18 cellular contexts compared by ENCODE assay signal in genomic region chr3:78507196-78507984, GRCh38.
A peak's percentile ranks its signal among the peaks of the same experiment; 100 is the strongest.
DNase-seq lines count a peak whose midpoint lies in the region; ATAC-seq, FAIRE-seq and TF ChIP-seq lines count a peak whose summit lies in the region.
"Had no signal": no experiment of that assay in that cellular context is flagged by ENCODE, and none has a peak within 500 bp of the region (broad histone marks: within the 10 kb centered on the region; RNA-seq: fewer than 3 reads in every experiment).

No MANE protein-coding gene starts in this region.

- no peak for TF ChIP-seq EP300 in tibial nerve (IDR thresholded peaks at IDR 0.05)

- no peak for FAIRE-seq in GM12892 (lab: Jason Lieb, UNC)
- FAIRE-seq: H54 had no signal

- no peak overlapping the region for H2BK5ac ChIP-seq in trophoblast cell (ENCODE audit: low read depth, low read length, poor library complexity)

- no peak overlapping the region for H3K9ac ChIP-seq in trophoblast cell (ENCODE audit: low read length)

- no peak overlapping the region for H3K18ac ChIP-seq in trophoblast cell (ENCODE audit: low read length)

- CTCF ChIA-PET in HEK293 (lab: Yijun Ruan, JAX), result no interaction called here

- H3K4ac ChIP-seq in trophoblast cell (ENCODE audit: low read depth, low read length), result no peak overlapping the region

- no peak overlapping the region for H2AK5ac ChIP-seq in trophoblast cell (ENCODE audit: low read length)

- H3K27me3 ChIP-seq in SJSA1 (replicated peaks) (no peaks in the 10 kb centered on the region), trophoblast cell (ENCODE audit: insufficient read depth, low read length) (no peaks in the 10 kb centered on the region), tibial nerve (no peaks in the 10 kb centered on the region)
- H3K27me3 ChIP-seq: cardiac muscle cell had no signal

- peak overlapping the region; percentile 42; the same call in 1 of the 2 replicates for H3K27ac ChIP-seq in HEK293 (ENCODE audit: extremely low read depth, low read depth, low read length)
- peak overlapping the region; percentile 46 for H3K27ac ChIP-seq in SJSA1
- peak overlapping the region; percentile 76 for H3K27ac ChIP-seq in trophoblast cell (ENCODE audit: low read depth, low read length)
- H3K27ac ChIP-seq in tibial nerve, result no peak overlapping the region
- H3K27ac ChIP-seq: HL-60, psoas muscle had no signal

- TF ChIP-seq POLR2A in tibial nerve (IDR thresholded peaks at IDR 0.05), result no peak
- TF ChIP-seq POLR2A in GM12892 (IDR thresholded peaks at IDR 0.05; ENCODE audit: low read depth, low read length), result no peak

- no peaks in the 10 kb centered on the region for H3K79me2 ChIP-seq in trophoblast cell (ENCODE audit: control insufficient read depth, insufficient read depth, low read length, poor library complexity)

- H3K36me3 ChIP-seq in HEK293 (ENCODE audit: control insufficient read depth in 2 of 2, insufficient read depth in 1 of 2, low read length in 2 of 2) (no peaks in the 10 kb centered on the region), SJSA1 (no peaks in the 10 kb centered on the region), trophoblast cell (ENCODE audit: control insufficient read depth in 1 of 2, insufficient read depth in 2 of 2, low read length in 2 of 2) (no peaks in the 10 kb centered on the region), tibial nerve (no peaks in the 10 kb centered on the region)
- H3K36me3 ChIP-seq: cardiac muscle cell had no signal

- TF ChIP-seq CTCF in HEK293 (tag by site-specific recombination; IDR thresholded peaks at IDR 0.05), result no peak
- TF ChIP-seq CTCF in tibial nerve (IDR thresholded peaks at IDR 0.05), result no peak

- H2AFZ ChIP-seq in trophoblast cell (ENCODE audit: insufficient read depth, low read length, poor library complexity), result no peak overlapping the region

- no peak overlapping the region for H2BK12ac ChIP-seq in trophoblast cell (ENCODE audit: low read length)

- H3K4me1 ChIP-seq in HEK293 (ENCODE audit: control insufficient read depth, insufficient read depth, low read length), result peaks cover 12% of the 10 kb centered on the region
- peaks cover 15% of the 10 kb centered on the region for H3K4me1 ChIP-seq in SJSA1 (replicated peaks)
- peaks cover 0 to 8% of the 10 kb centered on the region in 2 experiments for H3K4me1 ChIP-seq in trophoblast cell (ENCODE audit: control insufficient read depth in 1 of 2, insufficient read depth in 2 of 2, low read length in 2 of 2)
- H3K4me1 ChIP-seq in tibial nerve, result no peaks in the 10 kb centered on the region
- H3K4me1 ChIP-seq: psoas muscle had no signal

- POLR2A ChIA-PET in HEK293 (lab: Yijun Ruan, JAX), result no interaction called here

- no peak for ATAC-seq in GM21737 (IDR thresholded peaks at IDR 0.05; ENCODE audit: unreplicated experiment)
- ATAC-seq: psoas muscle, T-cell had no signal

- H3K9me3 ChIP-seq in HEK293 (ENCODE audit: control insufficient read depth, insufficient read depth, low read depth, low read length) (no peaks in the 10 kb centered on the region), SJSA1 (replicated peaks) (no peaks in the 10 kb centered on the region), trophoblast cell (ENCODE audit: insufficient read depth, low read depth, low read length) (no peaks in the 10 kb centered on the region), tibial nerve (no peaks in the 10 kb centered on the region)
- H3K9me3 ChIP-seq: psoas muscle had no signal

- no peak overlapping the region for H3K14ac ChIP-seq in trophoblast cell (ENCODE audit: low read length)

- H3K4me2 ChIP-seq in trophoblast cell (ENCODE audit: low read length), result peak overlapping the region; percentile 41

- DNase-seq in SJSA1 (ENCODE audit: low read depth in 1 of 2, low spot score in 2 of 2) (peak in 1 of 2 experiments; percentile 13), iris pigment epithelial cell (ENCODE audit: low read depth) (peak; percentile 21), trophoblast cell (peak in 1 of 2 donors; percentile 11), tibial nerve (ENCODE audit: low spot score in 2 of 2) (no peak), GM12892 (ENCODE audit: insufficient read length) (no peak), NCI-H1694 treated with DMSO at 0.1 percent for 48 hours (lab: John Stamatoyannopoulos, UW) (no peak)
- DNase-seq: activated CD8-positive, alpha-beta memory T cell treated with anti-CD3 and anti-CD28 coated beads, Interleukin-2, amount 50 U/mL, for 4 hours; activated naive CD4-positive, alpha-beta T cell treated with anti-CD3 and anti-CD28 coated beads, Interleukin-2, amount 10 ng/mL, durations not matched to agents 7 days and 5 days; DMS153; effector memory CD4-positive, alpha-beta T cell; foreskin melanocyte; psoas muscle; T-cell had no signal

- H4K8ac ChIP-seq in trophoblast cell (ENCODE audit: low read depth, low read length), result no peak overlapping the region

- WGBS in trophoblast cell (ENCODE audit: extremely low coverage, insufficient coverage, insufficient read length), result no CpG with 5 or more reads among the region's 6 CpGs
- 49 to 51% methylated on average over 6 of the region's 6 CpGs for WGBS in tibial nerve, 2 donors

- no peak overlapping the region for H3K4me3 ChIP-seq in HEK293 (ENCODE audit: low read depth, low read length)
- H3K4me3 ChIP-seq in SJSA1, result no peak overlapping the region
- no peak overlapping the region for H3K4me3 ChIP-seq in trophoblast cell (ENCODE audit: low read depth, low read length)
- H3K4me3 ChIP-seq in tibial nerve, result no peak overlapping the region
- H3K4me3 ChIP-seq: cardiac muscle cell, psoas muscle had no signal

- no peaks in the 10 kb centered on the region for H3K79me1 ChIP-seq in trophoblast cell (ENCODE audit: low read length)

- no peak overlapping the region for H3K23ac ChIP-seq in trophoblast cell (ENCODE audit: low read length)

- H4K12ac ChIP-seq in trophoblast cell (ENCODE audit: low read depth, low read length), result no peak overlapping the region

- no peak overlapping the region for H2BK120ac ChIP-seq in trophoblast cell (ENCODE audit: insufficient read depth, low read length, poor library complexity)

- no peak overlapping the region for H4K91ac ChIP-seq in trophoblast cell (ENCODE audit: low read depth, low read length)

TF ChIP-seq in HEK293, 187 proteins besides CTCF, POLR2A, EP300 and RAD21:
- TF ChIP-seq ZNF561 (tag by site-specific recombination; IDR thresholded peaks at IDR 0.05; ENCODE audit: borderline replicate concordance), result no peak
- TF ChIP-seq ZNF133 (tag by site-specific recombination; IDR thresholded peaks at IDR 0.05), result no peak
- TF ChIP-seq ZNF571 (tag by site-specific recombination; IDR thresholded peaks at IDR 0.05), result no peak
- TF ChIP-seq TCF7L2 (IDR thresholded peaks at IDR 0.05; ENCODE audit: borderline replicate concordance, low read depth, low read length), result peak; percentile 74
- TF ChIP-seq ZNF792 (tag by site-specific recombination; IDR thresholded peaks at IDR 0.05), result no peak
- no peak for TF ChIP-seq ZNF350 (tag by site-specific recombination; IDR thresholded peaks at IDR 0.05)
- TF ChIP-seq REPIN1 (tag by site-specific recombination; IDR thresholded peaks at IDR 0.05; ENCODE audit: low read depth), result no peak
- TF ChIP-seq, protein P1, sequence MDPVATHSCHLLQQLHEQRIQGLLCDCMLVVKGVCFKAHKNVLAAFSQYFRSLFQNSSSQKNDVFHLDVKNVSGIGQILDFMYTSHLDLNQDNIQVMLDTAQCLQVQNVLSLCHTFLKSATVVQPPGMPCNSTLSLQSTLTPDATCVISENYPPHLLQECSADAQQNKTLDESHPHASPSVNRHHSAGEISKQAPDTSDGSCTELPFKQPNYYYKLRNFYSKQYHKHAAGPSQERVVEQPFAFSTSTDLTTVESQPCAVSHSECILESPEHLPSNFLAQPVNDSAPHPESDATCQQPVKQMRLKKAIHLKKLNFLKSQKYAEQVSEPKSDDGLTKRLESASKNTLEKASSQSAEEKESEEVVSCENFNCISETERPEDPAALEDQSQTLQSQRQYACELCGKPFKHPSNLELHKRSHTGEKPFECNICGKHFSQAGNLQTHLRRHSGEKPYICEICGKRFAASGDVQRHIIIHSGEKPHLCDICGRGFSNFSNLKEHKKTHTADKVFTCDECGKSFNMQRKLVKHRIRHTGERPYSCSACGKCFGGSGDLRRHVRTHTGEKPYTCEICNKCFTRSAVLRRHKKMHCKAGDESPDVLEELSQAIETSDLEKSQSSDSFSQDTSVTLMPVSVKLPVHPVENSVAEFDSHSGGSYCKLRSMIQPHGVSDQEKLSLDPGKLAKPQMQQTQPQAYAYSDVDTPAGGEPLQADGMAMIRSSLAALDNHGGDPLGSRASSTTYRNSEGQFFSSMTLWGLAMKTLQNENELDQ (tag by site-specific recombination; IDR thresholded peaks at IDR 0.05; ENCODE audit: low read depth), result no peak
- TF ChIP-seq WT1 (tag by site-specific recombination; IDR thresholded peaks at IDR 0.05), result no peak
- 0 out of 2 replicates have a peak, but pooled peaks have one; percentile 34 for TF ChIP-seq PRDM1 (tag by site-specific recombination; IDR thresholded peaks at IDR 0.05)
- no peak for TF ChIP-seq OSR2 (tag by site-specific recombination; IDR thresholded peaks at IDR 0.05)
- TF ChIP-seq ZNF223 (tag by site-specific recombination; IDR thresholded peaks at IDR 0.05), result no peak
- 0 out of 2 replicates have a peak, but pooled peaks have one; percentile 3 for TF ChIP-seq ZNF335 (tag by site-specific recombination; conservative IDR thresholded peaks at IDR 0.05)
- TF ChIP-seq ZNF664 (tag by site-specific recombination; IDR thresholded peaks at IDR 0.05), result peak; percentile 78
- no peak for TF ChIP-seq ZNF138 (tag by site-specific recombination; IDR thresholded peaks at IDR 0.05; ENCODE audit: borderline replicate concordance)
- TF ChIP-seq ZNF785 (tag by site-specific recombination; IDR thresholded peaks at IDR 0.05), result no peak
- TF ChIP-seq ZFP41 (tag by site-specific recombination; IDR thresholded peaks at IDR 0.05; ENCODE audit: borderline replicate concordance), result no peak
- TF ChIP-seq ZIC2 (tag by site-specific recombination; IDR thresholded peaks at IDR 0.05), result 0 out of 2 replicates have a peak, but pooled peaks have one; percentile 23
- no peak for TF ChIP-seq BCL11A (tag by site-specific recombination; IDR thresholded peaks at IDR 0.05; ENCODE audit: low read depth)
- TF ChIP-seq ZNF174 (tag by site-specific recombination; IDR thresholded peaks at IDR 0.05), result no peak
- TF ChIP-seq SP3 (tag by site-specific recombination; IDR thresholded peaks at IDR 0.05), result no peak

Comparison
In these comparisons a context has a peak if more than half of its experiments do, and no peak if none do; other contexts are left out.
1. H3K27ac ChIP-seq: peak in HEK293 (single experiment), SJSA1 (single experiment) and trophoblast cell (single experiment); none in tibial nerve (0 of 4).